ENCODE assay signal across 1 cellular context in genomic region chr16:29815793-29816693, GRCh38.
A peak's percentile ranks its signal among the peaks of the same experiment; 100 is the strongest.
TF ChIP-seq lines count a peak whose summit lies in the region.

Gene PAGR1, plus strand, starts transcription at chr16:29816152. Its CDS starts 374 bp downstream, at chr16:29816526.

TF ChIP-seq in GM12878, 131 proteins besides CTCF, POLR2A, EP300 and RAD21 (continued from another document and continues in another):
- peak; percentile 14 to 45; a peak in 2 of 4 replicates for TF ChIP-seq BHLHE40 (IDR thresholded peaks at IDR 0.05; ENCODE audit: borderline replicate concordance in 1 of 2, low read depth in 2 of 2, low read length in 1 of 2)
- no peak for TF ChIP-seq ASH2L (IDR thresholded peaks at IDR 0.05; ENCODE audit: borderline replicate concordance, low read depth)
- TF ChIP-seq RCOR1 (conservative IDR thresholded peaks at IDR 0.05; ENCODE audit: low read depth, low read length), result 0 out of 2 replicates have a peak, but pooled peaks have one; percentile 23
- TF ChIP-seq NR2C1 (IDR thresholded peaks at IDR 0.05), result peak; percentile 92
- no peak for TF ChIP-seq MTA3 (IDR thresholded peaks at IDR 0.05; ENCODE audit: borderline replicate concordance, low read length)
- no peak for TF ChIP-seq MTA2 (IDR thresholded peaks at IDR 0.05; ENCODE audit: low read depth)
- peak; percentile 100 for TF ChIP-seq YY1 (IDR thresholded peaks at IDR 0.05; ENCODE audit: low read depth, low read length)
- TF ChIP-seq ELK1 (IDR thresholded peaks at IDR 0.05; ENCODE audit: low read depth, low read length), result no peak
- TF ChIP-seq MYB (IDR thresholded peaks at IDR 0.05; ENCODE audit: borderline replicate concordance, low read depth, low read length), result no peak; the same call in 1 of the 2 replicates
- no peak for TF ChIP-seq PBX3 (IDR thresholded peaks at IDR 0.05; ENCODE audit: insufficient replicate concordance, low read depth, low read length)
- TF ChIP-seq SMARCA5 (IDR thresholded peaks at IDR 0.05), result peak; percentile 88
- TF ChIP-seq SP1 (IDR thresholded peaks at IDR 0.05; ENCODE audit: low read depth, low read length), result no peak
- peak; percentile 77 for TF ChIP-seq RELB (IDR thresholded peaks at IDR 0.05; ENCODE audit: low read depth)
- no peak for TF ChIP-seq SRF (IDR thresholded peaks at IDR 0.05; ENCODE audit: low read depth in 2 of 2, low read length in 2 of 2)
- TF ChIP-seq RBBP5 (conservative IDR thresholded peaks at IDR 0.05), result no peak
- TF ChIP-seq MXI1 (IDR thresholded peaks at IDR 0.05; ENCODE audit: low read depth, low read length), result peak; percentile 88
- no peak for TF ChIP-seq ZBED1 (IDR thresholded peaks at IDR 0.05; ENCODE audit: borderline replicate concordance)
- peak; percentile 61; the same call in 1 of the 2 replicates for TF ChIP-seq MAX (IDR thresholded peaks at IDR 0.05; ENCODE audit: low read depth, low read length)
- peak; percentile 77 for TF ChIP-seq ZNF207 (IDR thresholded peaks at IDR 0.05; ENCODE audit: borderline replicate concordance)
- no peak for TF ChIP-seq ZBTB11 (CRISPR knock-in tag; IDR thresholded peaks at IDR 0.05)
- TF ChIP-seq ZNF24 (IDR thresholded peaks at IDR 0.05), result no peak
- peak; percentile 41; the same call in 1 of the 2 replicates for TF ChIP-seq ATF3 (IDR thresholded peaks at IDR 0.05; ENCODE audit: borderline replicate concordance, extremely low read depth, low read depth, low read length)
- TF ChIP-seq E4F1 (IDR thresholded peaks at IDR 0.05; ENCODE audit: borderline replicate concordance, partially characterized antibody), result peak; percentile 47
- no peak for TF ChIP-seq SUZ12 (IDR thresholded peaks at IDR 0.05; ENCODE audit: unreplicated experiment)
- TF ChIP-seq RAD51 (IDR thresholded peaks at IDR 0.05), result no peak
- peak; percentile 99 for TF ChIP-seq IKZF1 (conservative IDR thresholded peaks at IDR 0.05)
- TF ChIP-seq REST (IDR thresholded peaks at IDR 0.05; ENCODE audit: low read depth, low read length), result no peak
- peak; percentile 72; the same call in 1 of the 2 replicates for TF ChIP-seq ZNF687 (IDR thresholded peaks at IDR 0.05)
- TF ChIP-seq FOS (IDR thresholded peaks at IDR 0.05; ENCODE audit: borderline replicate concordance, extremely low read depth, insufficient read length), result no peak
- TF ChIP-seq HCFC1 (IDR thresholded peaks at IDR 0.05; ENCODE audit: low read length), result peak; percentile 94
